In the genomic region with DNA sequence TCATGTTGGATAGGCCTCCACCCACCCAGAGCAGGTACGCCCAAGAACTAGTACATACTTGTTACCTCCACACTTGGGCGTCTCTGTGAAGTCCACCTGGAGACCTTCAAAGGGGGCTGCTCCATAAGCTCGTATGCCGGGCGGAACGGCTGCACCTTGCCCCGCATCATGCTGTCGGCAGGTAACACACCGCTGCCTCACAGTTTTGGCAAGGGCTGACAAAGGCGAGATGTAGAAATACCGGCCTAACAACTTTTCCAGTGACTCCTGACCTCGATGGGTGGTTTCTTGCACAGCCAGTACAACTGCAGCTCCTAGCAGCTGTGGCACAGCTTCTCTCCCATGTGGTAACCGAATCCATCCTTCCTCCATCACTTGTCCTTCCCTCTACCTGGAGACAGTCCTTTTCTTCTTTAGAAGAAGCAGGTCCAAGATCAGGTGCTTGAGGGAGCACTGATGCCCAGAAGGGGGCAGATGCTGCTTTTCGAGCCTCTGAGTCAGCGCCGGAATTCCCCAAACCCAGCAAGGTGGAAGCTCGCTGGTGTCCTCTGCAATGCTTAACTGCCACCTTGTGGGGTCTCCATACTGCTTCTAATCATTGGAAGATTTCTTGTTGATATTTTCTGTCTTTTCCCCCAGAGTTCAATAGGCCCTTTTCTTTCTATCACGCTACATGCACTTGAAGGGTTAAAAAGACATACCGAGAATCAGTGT, we compare ENCODE assay signal across 10 cellular contexts. TPM values are rescaled to one million over a fixed set of nuclear protein-coding genes. Genes with fewer than 3 reads are reported as not detected.
A peak's percentile ranks its signal among the peaks of the same experiment; 100 is the strongest.
DNase-seq lines count a peak whose midpoint lies in the region; TF ChIP-seq lines count a peak whose summit lies in the region.
"Not testable (repeated sequence)": the region's sequence is repeated elsewhere in the genome, so short reads cannot be mapped to it uniquely, and the experiment has no call there.
"Had no signal": no experiment of that assay in that cellular context is flagged by ENCODE, and none has a peak within 500 bp of the region (broad histone marks: within the 10 kb centered on the region; RNA-seq: fewer than 3 reads in every experiment).

No MANE protein-coding gene starts in this region.

- H3K27me3 Mint-ChIP-seq in activated naive CD4-positive, alpha-beta T cell treated with anti-CD3 and anti-CD28 coated beads for 36 hours (ENCODE audit: low read depth), result not testable (repeated sequence)

- peak; percentile 53 for TF ChIP-seq CTCF in GM12873 (IDR thresholded peaks at IDR 0.05; ENCODE audit: insufficient read depth, low read depth, low read length, missing control alignments)
- TF ChIP-seq CTCF in esophagus squamous epithelium (IDR thresholded peaks at IDR 0.05), result peak in 4 of 6 experiments; percentile 7 to 44 (median 12)

- WGBS in esophagus squamous epithelium, 2 donors, result 25 to 26% methylated on average over 7 to 17 of the region's 19 CpGs

- intact Hi-C loops in activated naive CD4-positive, alpha-beta T cell treated with anti-CD3 and anti-CD28 coated beads for 36 hours (cut with micrococcal nuclease), result loop anchor here (1.0 to 2.0 kb wide), 5 partner anchors 115 to 492 kb away; partner anchors contain the start of gene FAM171A1
- intact Hi-C loops in esophagus squamous epithelium (cut with DNase I), result not testable (repeated sequence)

- H3K36me3 Mint-ChIP-seq in activated naive CD4-positive, alpha-beta T cell treated with anti-CD3 and anti-CD28 coated beads for 36 hours (ENCODE audit: low read depth), result not testable (repeated sequence)

- H3K27ac Mint-ChIP-seq in activated naive CD4-positive, alpha-beta T cell treated with anti-CD3 and anti-CD28 coated beads for 36 hours, result not testable (repeated sequence)

- not testable (repeated sequence) for H3K4me3 Mint-ChIP-seq in activated naive CD4-positive, alpha-beta T cell treated with anti-CD3 and anti-CD28 coated beads for 36 hours

- H3K9me3 ChIP-seq in esophagus squamous epithelium, result not testable (repeated sequence)

- peaks cover 11% of the 10 kb centered on the region for H3K4me1 Mint-ChIP-seq in activated naive CD4-positive, alpha-beta T cell treated with anti-CD3 and anti-CD28 coated beads for 36 hours (ENCODE audit: low read depth)

- peak overlapping the region in 1 of 4 donors; percentile 65 for H3K27ac ChIP-seq in esophagus squamous epithelium

- CTCF ChIA-PET in activated naive CD4-positive, alpha-beta T cell treated with anti-CD3 and anti-CD28 coated beads for 36 hours (lab: Charles Lee), result interaction anchor here (1.1 to 2.0 kb wide), 8 partner anchors 113 to 380 kb away, joined by 3 to 6 read pairs (median 4); partner anchors contain the start of gene FAM171A1

- not testable (repeated sequence) for H3K9me3 Mint-ChIP-seq in activated naive CD4-positive, alpha-beta T cell treated with anti-CD3 and anti-CD28 coated beads for 36 hours

- DNase-seq in A172 (ENCODE audit: low spot score), result peak; percentile 39
- peak; percentile 14 for DNase-seq in NCI-H748 (lab: John Stamatoyannopoulos, UW; ENCODE audit: unreplicated experiment)
- peak; percentile 47 to 51 for DNase-seq in activated CD4-positive, alpha-beta T cell treated with anti-CD3 and anti-CD28 coated beads for 24 hours (ENCODE audit: low read depth in 2 of 2)
- DNase-seq in activated naive CD4-positive, alpha-beta T cell treated with anti-CD3 and anti-CD28 coated beads for 36 hours, result peak; percentile 93
- DNase-seq in esophagus squamous epithelium (lab: John Stamatoyannopoulos, UW), result not testable (repeated sequence)
- DNase-seq in mucosa of gallbladder (ENCODE audit: low spot score), result peak; percentile 63
- DNase-seq in stimulated activated CD4-positive, alpha-beta T cell treated with anti-CD3 and anti-CD28 coated beads, Interleukin-4, amount 100 ng/mL, for 24 hours, result peak; percentile 73

- not testable (repeated sequence) for TF ChIP-seq POLR2A in esophagus squamous epithelium (IDR thresholded peaks at IDR 0.05)

- peak overlapping the region in 1 of 4 donors; percentile 11 for H3K4me3 ChIP-seq in esophagus squamous epithelium

- H3K27me3 ChIP-seq in esophagus squamous epithelium, result not testable (repeated sequence)

- H3K4me1 ChIP-seq in esophagus squamous epithelium, result peaks cover 0 to 29% (median 0%) of the 10 kb centered on the region in 3 donors

- not testable (repeated sequence) for H3K36me3 ChIP-seq in esophagus squamous epithelium

RNA-seq across cellular contexts. Expression of gene MEIG1, which starts 32.0 kb away (rescaled TPM):
- 0.48 TPM in 1 of 2 replicates, not detected in the other for total RNA-seq in A172 (2014; rRNA removed; shearing (Covaris generic))
- total RNA-seq in activated naive CD4-positive, alpha-beta T cell treated with anti-CD3 and anti-CD28 coated beads for 36 hours, result under 1 TPM; 0.81 to 0.93 TPM
- under 1 TPM in 1 of 4 donors, not detected in 3; 0.79 TPM for total RNA-seq in esophagus squamous epithelium
- not detected for total RNA-seq in mucosa of gallbladder
- total RNA-seq: ascending aorta; T-helper 1 cell treated with Interleukin-12 subunit alpha and Interleukin-12 subunit beta and Interleukin-4 antibody, amounts not matched to agents 30 ng/mL and 1 ng/mL, for 36 hours had no signal

RNA-seq across cellular contexts. Expression of gene DCLRE1C, which starts 37.3 kb away (rescaled TPM):
- total RNA-seq in A172 (2014; rRNA removed; shearing (Covaris generic)), result 13.3 and 14.4 TPM in 2 replicates
- 10 to 100 TPM in 1 of 2 experiments, 1 to 10 TPM in 1; 9.8 to 13.9 TPM for total RNA-seq in activated naive CD4-positive, alpha-beta T cell treated with anti-CD3 and anti-CD28 coated beads for 36 hours
- total RNA-seq in esophagus squamous epithelium, result 10 to 100 TPM in 3 of 4 donors, 1 to 10 TPM in 1; 8.2 to 15.6 (median 11.4) TPM
- 12.0 TPM for total RNA-seq in mucosa of gallbladder

RNA-seq across cellular contexts. Expression of gene OLAH, which starts 52.5 kb away (rescaled TPM):
- not detected in 2 replicates for total RNA-seq in A172 (2014; rRNA removed; shearing (Covaris generic))
- under 1 TPM in 1 of 2 experiments, not detected in 1; 0.74 TPM for total RNA-seq in activated naive CD4-positive, alpha-beta T cell treated with anti-CD3 and anti-CD28 coated beads for 36 hours
- total RNA-seq in esophagus squamous epithelium (1 to 10 TPM in 3 of 4 donors, under 1 TPM in 1; 0.57 to 9.4 (median 5.1) TPM), mucosa of gallbladder (not detected)
